8 cellular contexts compared by ENCODE assay signal in genomic region chr3:114299421-114299820, GRCh38. TPM values are rescaled to one million over a fixed set of nuclear protein-coding genes. Genes with fewer than 3 reads are reported as not detected.
DNase-seq lines count a peak whose midpoint lies in the region; ATAC-seq, FAIRE-seq and TF ChIP-seq lines count a peak whose summit lies in the region.

No MANE protein-coding gene starts in this region.

- peaks cover 0 to 2% (median 0%) of the 10 kb centered on the region in 8 donors for H3K9me3 Mint-ChIP-seq in CD4-positive, alpha-beta memory T cell
- no peaks in the 10 kb centered on the region for H3K9me3 Mint-ChIP-seq in central memory CD8-positive, alpha-beta T cell

- no peak overlapping the region for H3K4me2 ChIP-seq in neuronal stem cell (ENCODE audit: insufficient read depth, low read length, poor library complexity, severe bottlenecking)

- POLR2A ChIA-PET in CD4-positive, alpha-beta memory T cell (lab: Charles Lee; ENCODE audit: partially characterized antibody) = interaction anchor here (0.5 to 12.8 kb wide), 9 partner anchors 8 to 83 kb away, joined by 3 to 309 read pairs (median 7); no protein-coding TSS in a partner anchor

- H2AFZ ChIP-seq in neuronal stem cell (ENCODE audit: low read length) = no peak overlapping the region

- peak overlapping the region in 6 of 7 donors; percentile 32 to 90 (median 76) for H3K27ac Mint-ChIP-seq in CD4-positive, alpha-beta memory T cell
- H3K27ac Mint-ChIP-seq in central memory CD8-positive, alpha-beta T cell (ENCODE audit: low read depth) = peak overlapping the region; percentile 97

- peak overlapping the region; percentile 54 for H3K18ac ChIP-seq in neuronal stem cell (ENCODE audit: low read length)

- no peak overlapping the region for H2BK5ac ChIP-seq in neuronal stem cell (ENCODE audit: low read length)

- no peak overlapping the region for H2AK5ac ChIP-seq in neuronal stem cell (ENCODE audit: low read depth, low read length)

- no peaks in the 10 kb centered on the region for H3K27me3 Mint-ChIP-seq in CD4-positive, alpha-beta memory T cell
- H3K27me3 Mint-ChIP-seq in central memory CD8-positive, alpha-beta T cell = no peaks in the 10 kb centered on the region

- H2BK15ac ChIP-seq in neuronal stem cell (ENCODE audit: low read length) = no peak overlapping the region

- peak; percentile 57 for ATAC-seq in central memory CD8-positive, alpha-beta T cell (replicated peaks; ENCODE audit: extremely low read depth, poor library complexity, severe bottlenecking)
- ATAC-seq in GM19455 (IDR thresholded peaks at IDR 0.05; ENCODE audit: unreplicated experiment) = no peak
- no peak for ATAC-seq in HG03159 (IDR thresholded peaks at IDR 0.05; ENCODE audit: unreplicated experiment)

- H3K27ac ChIP-seq in CD4-positive, alpha-beta memory T cell (ENCODE audit: low read depth, low read length) = peak overlapping the region; percentile 29
- H3K27ac ChIP-seq in neuronal stem cell (replicated peaks; ENCODE audit: low read length) = no peak overlapping the region

- peak overlapping the region; percentile 59 to 77 (median 68) for H3K4me3 Mint-ChIP-seq in CD4-positive, alpha-beta memory T cell
- H3K4me3 Mint-ChIP-seq in central memory CD8-positive, alpha-beta T cell = peak overlapping the region; percentile 83

- peaks cover 0 to 7% of the 10 kb centered on the region in 2 donors for H3K36me3 Mint-ChIP-seq in CD4-positive, alpha-beta memory T cell
- peaks cover 51% of the 10 kb centered on the region for H3K36me3 Mint-ChIP-seq in central memory CD8-positive, alpha-beta T cell (ENCODE audit: insufficient read depth)

- H3K9ac ChIP-seq in neuronal stem cell (ENCODE audit: low read depth, low read length, poor library complexity) = peak overlapping the region; percentile 32

- peak in 2 of 5 donors; percentile 28 for DNase-seq in CD4-positive, alpha-beta memory T cell
- DNase-seq in H54 (ENCODE audit: insufficient read length, low spot score) (peak; percentile 37), RKO (ENCODE audit: low spot score) (peak; percentile 23), neuronal stem cell (ENCODE audit: low spot score) (no peak), mucosa of gallbladder (ENCODE audit: low spot score) (no peak)
- DNase-seq in central memory CD8-positive, alpha-beta T cell (ENCODE audit: low spot score in 2 of 2) = peak in 1 of 2 donors; percentile 44

- peaks cover 31 to 56% (median 42%) of the 10 kb centered on the region in 4 donors for H3K4me1 Mint-ChIP-seq in CD4-positive, alpha-beta memory T cell
- H3K4me1 Mint-ChIP-seq in central memory CD8-positive, alpha-beta T cell = peaks cover 86% of the 10 kb centered on the region

- intact Hi-C loops in CD4-positive, alpha-beta memory T cell (cut with micrococcal nuclease) = loop anchor here (1.0 to 10.0 kb wide), 3 partner anchors 147 to 1485 kb away; partner anchors contain the start of genes ATP6V1A and NAA50

- H3K79me1 ChIP-seq in neuronal stem cell (ENCODE audit: low read depth, low read length) = no peaks in the 10 kb centered on the region

- peak overlapping the region; percentile 39 for H3K23ac ChIP-seq in neuronal stem cell (ENCODE audit: low read depth, low read length, poor library complexity)

- FAIRE-seq in H54 (lab: Jason Lieb, UNC) = no peak

- H3K9me3 ChIP-seq in CD4-positive, alpha-beta memory T cell (ENCODE audit: control insufficient read depth in 1 of 2, low read length in 2 of 2) = no peaks in the 10 kb centered on the region
- H3K9me3 ChIP-seq in neuronal stem cell (replicated peaks in 1 of 2; ENCODE audit: control insufficient read depth in 2 of 2, insufficient read depth in 1 of 2, low read depth in 1 of 2, low read length in 2 of 2) = no peaks in the 10 kb centered on the region

- no peaks in the 10 kb centered on the region for H3K27me3 ChIP-seq in CD4-positive, alpha-beta memory T cell (ENCODE audit: insufficient read depth, low read length)
- H3K27me3 ChIP-seq in neuronal stem cell (ENCODE audit: control insufficient read depth in 3 of 3, insufficient read depth in 3 of 3, low read depth in 1 of 3, low read length in 3 of 3) = no peaks in the 10 kb centered on the region

- no CpG with 5 or more reads among the region's 13 CpGs for WGBS in neuronal stem cell (ENCODE audit: extremely low coverage in 2 of 2, insufficient read length in 2 of 2, insufficient replicate concordance in 1 of 2), 2 donors

- H3K4me3 ChIP-seq in CD4-positive, alpha-beta memory T cell (ENCODE audit: low read length in 2 of 2) = peak overlapping the region in 1 of 2 donors; percentile 9
- H3K4me3 ChIP-seq in neuronal stem cell (ENCODE audit: low read length in 2 of 2) = no peak overlapping the region

- H3K4me1 ChIP-seq in CD4-positive, alpha-beta memory T cell (ENCODE audit: insufficient read depth, low read length) = peaks cover 38% of the 10 kb centered on the region
- H3K4me1 ChIP-seq in neuronal stem cell (ENCODE audit: control insufficient read depth in 2 of 2, insufficient read depth in 1 of 2, low read depth in 1 of 2, low read length in 2 of 2) = no peaks in the 10 kb centered on the region

- no peak overlapping the region for H4K91ac ChIP-seq in neuronal stem cell (ENCODE audit: low read depth, low read length, poor library complexity)

- CTCF ChIA-PET in CD4-positive, alpha-beta memory T cell (lab: Charles Lee; ENCODE audit: partially characterized antibody) = interaction anchor here (0.6 to 5.4 kb wide), 25 partner anchors 8 to 147 kb away, joined by 3 to 57 read pairs (median 5); partner anchors contain the start of gene TIGIT

- H2BK120ac ChIP-seq in neuronal stem cell (ENCODE audit: low read depth, low read length) = no peak overlapping the region

- H2BK12ac ChIP-seq in neuronal stem cell (ENCODE audit: low read length) = no peak overlapping the region

- no peak for TF ChIP-seq POLR2A in H54 (IDR thresholded peaks at IDR 0.05; ENCODE audit: low read depth, low read length)

- H3K36me3 ChIP-seq in CD4-positive, alpha-beta memory T cell (ENCODE audit: insufficient read depth, low read length) = no peaks in the 10 kb centered on the region
- no peaks in the 10 kb centered on the region for H3K36me3 ChIP-seq in neuronal stem cell (replicated peaks in 1 of 2; ENCODE audit: control insufficient read depth in 2 of 2, insufficient read depth in 2 of 2, low read length in 2 of 2)

- H3K14ac ChIP-seq in neuronal stem cell (ENCODE audit: low read length) = no peak overlapping the region

- H3K4ac ChIP-seq in neuronal stem cell (ENCODE audit: low read length) = no peak overlapping the region

- H4K8ac ChIP-seq in neuronal stem cell (ENCODE audit: low read depth, low read length) = no peak overlapping the region

RNA-seq across cellular contexts. Expression of gene TIGIT, which starts 5.6 kb away (rescaled TPM):
- 10 to 100 TPM; 36.1 to 36.6 TPM for total RNA-seq in CD4-positive, alpha-beta memory T cell
- polyA plus RNA-seq in CD4-positive, alpha-beta memory T cell = 10 to 100 TPM; 25.8 to 28.8 TPM
- polyA plus RNA-seq in neuronal stem cell (2013, experiment 1 of 2) = not detected
- polyA plus RNA-seq in neuronal stem cell (2013, experiment 2 of 2) = not detected
- total RNA-seq in mucosa of gallbladder = 0.40 TPM

Comparison
In these comparisons a context has a peak if more than half of its experiments do, and no peak if none do; other contexts are left out.
1. DNase-seq: peak in H54 (single experiment) and RKO (single experiment); none in neuronal stem cell (single experiment) and mucosa of gallbladder (single experiment).
2. RNA of gene TIGIT, which starts 5.6 kb away (total RNA-seq): 36.1 to 36.6 TPM in CD4-positive, alpha-beta memory T cell; 0.40 TPM in mucosa of gallbladder (single experiment); every median in the first group is over 10 times any median in the second.